1 cellular context compared by ENCODE assay signal in the genomic region with DNA sequence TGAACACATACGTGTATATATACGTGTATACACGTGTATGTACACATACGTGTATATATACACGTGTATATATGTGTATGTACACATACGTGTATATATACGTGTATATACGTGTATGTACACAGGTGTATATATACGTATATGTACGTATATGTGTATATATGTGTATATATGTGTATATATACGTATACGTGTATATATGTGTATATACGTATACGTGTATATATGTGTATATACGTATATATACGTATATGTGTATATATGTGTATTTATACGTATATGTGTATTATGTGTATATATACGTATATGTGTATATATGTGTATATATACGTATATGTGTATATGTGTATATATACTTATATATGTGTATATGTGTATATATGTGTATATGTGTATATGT.
TF ChIP-seq lines count a peak whose summit lies in the region.

No MANE protein-coding gene starts in this region.

TF ChIP-seq in K562, 482 proteins besides CTCF, POLR2A, EP300 and RAD21 (continued from another document and continues in another):
- TF ChIP-seq, protein P1, sequence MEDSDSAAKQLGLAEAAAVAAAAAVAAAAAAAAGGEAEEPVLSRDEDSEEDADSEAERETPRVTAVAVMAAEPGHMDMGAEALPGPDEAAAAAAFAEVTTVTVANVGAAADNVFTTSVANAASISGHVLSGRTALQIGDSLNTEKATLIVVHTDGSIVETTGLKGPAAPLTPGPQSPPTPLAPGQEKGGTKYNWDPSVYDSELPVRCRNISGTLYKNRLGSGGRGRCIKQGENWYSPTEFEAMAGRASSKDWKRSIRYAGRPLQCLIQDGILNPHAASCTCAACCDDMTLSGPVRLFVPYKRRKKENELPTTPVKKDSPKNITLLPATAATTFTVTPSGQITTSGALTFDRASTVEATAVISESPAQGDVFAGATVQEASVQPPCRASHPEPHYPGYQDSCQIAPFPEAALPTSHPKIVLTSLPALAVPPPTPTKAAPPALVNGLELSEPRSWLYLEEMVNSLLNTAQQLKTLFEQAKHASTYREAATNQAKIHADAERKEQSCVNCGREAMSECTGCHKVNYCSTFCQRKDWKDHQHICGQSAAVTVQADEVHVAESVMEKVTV (CRISPR knock-in tag; IDR thresholded peaks at IDR 0.05) = no peak
- TF ChIP-seq CBX8 (IDR thresholded peaks at IDR 0.05; ENCODE audit: borderline replicate concordance, extremely low read depth, low read depth, low read length, poor library complexity, severe bottlenecking) (no peak), CBX5 (IDR thresholded peaks at IDR 0.05; ENCODE audit: borderline replicate concordance, low read depth) (no peak), IFI16 (CRISPR knock-in tag; IDR thresholded peaks at IDR 0.05) (no peak), ZNF347 (CRISPR knock-in tag; IDR thresholded peaks at IDR 0.05; ENCODE audit: low read depth) (no peak), TAF1 (IDR thresholded peaks at IDR 0.05; ENCODE audit: control insufficient read depth, extremely low read depth, insufficient read depth, low read length, severe bottlenecking) (no peak), ZEB2 (IDR thresholded peaks at IDR 0.05) (no peak), SNIP1 (IDR thresholded peaks at IDR 0.05; ENCODE audit: low read depth) (no peak), ZKSCAN3 (CRISPR knock-in tag; IDR thresholded peaks at IDR 0.05) (no peak), MYNN (IDR thresholded peaks at IDR 0.05) (no peak), MYNN (CRISPR knock-in tag; IDR thresholded peaks at IDR 0.05) (no peak), TRIM24 (IDR thresholded peaks at IDR 0.05) (no peak), ZNF436 (CRISPR knock-in tag; IDR thresholded peaks at IDR 0.05) (no peak), BRCA1 (IDR thresholded peaks at IDR 0.05) (no peak), BRCA1 (CRISPR knock-in tag; IDR thresholded peaks at IDR 0.05) (no peak), CREB1 (IDR thresholded peaks at IDR 0.05) (no peak), CREB1 (CRISPR knock-in tag; IDR thresholded peaks at IDR 0.05) (no peak), ZNF324 (CRISPR knock-in tag; IDR thresholded peaks at IDR 0.05) (no peak), ZNF76 (CRISPR knock-in tag; IDR thresholded peaks at IDR 0.05; ENCODE audit: borderline replicate concordance) (peak; percentile 86), RB1 (IDR thresholded peaks at IDR 0.05; ENCODE audit: low read depth) (no peak), NR4A1 (CRISPR knock-in tag; IDR thresholded peaks at IDR 0.05) (no peak), NR4A1 (tag; IDR thresholded peaks at IDR 0.05) (no peak), ZNF77 (CRISPR knock-in tag; IDR thresholded peaks at IDR 0.05) (0 out of 2 replicates have a peak, but pooled peaks have one; percentile 68), KLF6 (CRISPR knock-in tag; IDR thresholded peaks at IDR 0.05; ENCODE audit: borderline replicate concordance) (no peak), SLC30A9 (CRISPR knock-in tag; IDR thresholded peaks at IDR 0.05) (peak; percentile 97; the same call in 1 of the 2 replicates), NR2C2 (CRISPR knock-in tag; IDR thresholded peaks at IDR 0.05) (no peak), NR2C2 (tag; IDR thresholded peaks at IDR 0.05) (no peak), U2AF2 (optimal IDR thresholded peaks at IDR 0.05; ENCODE audit: low read depth, low read length) (no peak), ZNF384 (IDR thresholded peaks at IDR 0.05; ENCODE audit: low read depth, low read length) (no peak), ILF3 (IDR thresholded peaks at IDR 0.05; ENCODE audit: borderline replicate concordance) (no peak), ZNF707 (CRISPR knock-in tag; conservative IDR thresholded peaks at IDR 0.05) (peak; percentile 75), ZNF24 (IDR thresholded peaks at IDR 0.05) (no peak), SRSF1 (IDR thresholded peaks at IDR 0.05; ENCODE audit: low read depth, low read length) (no peak), MTF1 (CRISPR knock-in tag; IDR thresholded peaks at IDR 0.05; ENCODE audit: borderline replicate concordance) (peak; percentile 80), HDGF (IDR thresholded peaks at IDR 0.05) (no peak), CEBPG (CRISPR knock-in tag; IDR thresholded peaks at IDR 0.05) (no peak), CEBPG (tag; conservative IDR thresholded peaks at IDR 0.05 in 1 of 2, IDR thresholded peaks at IDR 0.05 in 1 of 2) (peak in 1 of 2 experiments; percentile 54; a peak in 1 of 4 replicates), TEAD1 (CRISPR knock-in tag; IDR thresholded peaks at IDR 0.05) (no peak)
- TF ChIP-seq, protein P2, sequence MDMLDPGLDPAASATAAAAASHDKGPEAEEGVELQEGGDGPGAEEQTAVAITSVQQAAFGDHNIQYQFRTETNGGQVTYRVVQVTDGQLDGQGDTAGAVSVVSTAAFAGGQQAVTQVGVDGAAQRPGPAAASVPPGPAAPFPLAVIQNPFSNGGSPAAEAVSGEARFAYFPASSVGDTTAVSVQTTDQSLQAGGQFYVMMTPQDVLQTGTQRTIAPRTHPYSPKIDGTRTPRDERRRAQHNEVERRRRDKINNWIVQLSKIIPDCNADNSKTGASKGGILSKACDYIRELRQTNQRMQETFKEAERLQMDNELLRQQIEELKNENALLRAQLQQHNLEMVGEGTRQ (CRISPR knock-in tag; IDR thresholded peaks at IDR 0.05) = no peak
- TF ChIP-seq, protein P3, sequence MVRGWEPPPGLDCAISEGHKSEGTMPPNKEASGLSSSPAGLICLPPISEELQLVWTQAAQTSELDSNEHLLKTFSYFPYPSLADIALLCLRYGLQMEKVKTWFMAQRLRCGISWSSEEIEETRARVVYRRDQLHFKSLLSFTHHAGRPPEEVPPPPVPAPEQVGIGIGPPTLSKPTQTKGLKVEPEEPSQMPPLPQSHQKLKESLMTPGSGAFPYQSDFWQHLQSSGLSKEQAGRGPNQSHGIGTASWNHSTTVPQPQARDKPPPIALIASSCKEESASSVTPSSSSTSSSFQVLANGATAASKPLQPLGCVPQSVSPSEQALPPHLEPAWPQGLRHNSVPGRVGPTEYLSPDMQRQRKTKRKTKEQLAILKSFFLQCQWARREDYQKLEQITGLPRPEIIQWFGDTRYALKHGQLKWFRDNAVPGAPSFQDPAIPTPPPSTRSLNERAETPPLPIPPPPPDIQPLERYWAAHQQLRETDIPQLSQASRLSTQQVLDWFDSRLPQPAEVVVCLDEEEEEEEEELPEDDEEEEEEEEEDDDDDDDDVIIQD (CRISPR knock-in tag; IDR thresholded peaks at IDR 0.05) = 0 out of 2 replicates have a peak, but pooled peaks have one; percentile 71
- TF ChIP-seq, protein P4, sequence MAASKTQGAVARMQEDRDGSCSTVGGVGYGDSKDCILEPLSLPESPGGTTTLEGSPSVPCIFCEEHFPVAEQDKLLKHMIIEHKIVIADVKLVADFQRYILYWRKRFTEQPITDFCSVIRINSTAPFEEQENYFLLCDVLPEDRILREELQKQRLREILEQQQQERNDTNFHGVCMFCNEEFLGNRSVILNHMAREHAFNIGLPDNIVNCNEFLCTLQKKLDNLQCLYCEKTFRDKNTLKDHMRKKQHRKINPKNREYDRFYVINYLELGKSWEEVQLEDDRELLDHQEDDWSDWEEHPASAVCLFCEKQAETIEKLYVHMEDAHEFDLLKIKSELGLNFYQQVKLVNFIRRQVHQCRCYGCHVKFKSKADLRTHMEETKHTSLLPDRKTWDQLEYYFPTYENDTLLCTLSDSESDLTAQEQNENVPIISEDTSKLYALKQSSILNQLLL (CRISPR knock-in tag; IDR thresholded peaks at IDR 0.05; ENCODE audit: borderline replicate concordance) = peak; percentile 96
- TF ChIP-seq, protein P5, sequence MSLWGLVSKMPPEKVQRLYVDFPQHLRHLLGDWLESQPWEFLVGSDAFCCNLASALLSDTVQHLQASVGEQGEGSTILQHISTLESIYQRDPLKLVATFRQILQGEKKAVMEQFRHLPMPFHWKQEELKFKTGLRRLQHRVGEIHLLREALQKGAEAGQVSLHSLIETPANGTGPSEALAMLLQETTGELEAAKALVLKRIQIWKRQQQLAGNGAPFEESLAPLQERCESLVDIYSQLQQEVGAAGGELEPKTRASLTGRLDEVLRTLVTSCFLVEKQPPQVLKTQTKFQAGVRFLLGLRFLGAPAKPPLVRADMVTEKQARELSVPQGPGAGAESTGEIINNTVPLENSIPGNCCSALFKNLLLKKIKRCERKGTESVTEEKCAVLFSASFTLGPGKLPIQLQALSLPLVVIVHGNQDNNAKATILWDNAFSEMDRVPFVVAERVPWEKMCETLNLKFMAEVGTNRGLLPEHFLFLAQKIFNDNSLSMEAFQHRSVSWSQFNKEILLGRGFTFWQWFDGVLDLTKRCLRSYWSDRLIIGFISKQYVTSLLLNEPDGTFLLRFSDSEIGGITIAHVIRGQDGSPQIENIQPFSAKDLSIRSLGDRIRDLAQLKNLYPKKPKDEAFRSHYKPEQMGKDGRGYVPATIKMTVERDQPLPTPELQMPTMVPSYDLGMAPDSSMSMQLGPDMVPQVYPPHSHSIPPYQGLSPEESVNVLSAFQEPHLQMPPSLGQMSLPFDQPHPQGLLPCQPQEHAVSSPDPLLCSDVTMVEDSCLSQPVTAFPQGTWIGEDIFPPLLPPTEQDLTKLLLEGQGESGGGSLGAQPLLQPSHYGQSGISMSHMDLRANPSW (CRISPR knock-in tag; IDR thresholded peaks at IDR 0.05) = no peak
- TF ChIP-seq, protein P6, sequence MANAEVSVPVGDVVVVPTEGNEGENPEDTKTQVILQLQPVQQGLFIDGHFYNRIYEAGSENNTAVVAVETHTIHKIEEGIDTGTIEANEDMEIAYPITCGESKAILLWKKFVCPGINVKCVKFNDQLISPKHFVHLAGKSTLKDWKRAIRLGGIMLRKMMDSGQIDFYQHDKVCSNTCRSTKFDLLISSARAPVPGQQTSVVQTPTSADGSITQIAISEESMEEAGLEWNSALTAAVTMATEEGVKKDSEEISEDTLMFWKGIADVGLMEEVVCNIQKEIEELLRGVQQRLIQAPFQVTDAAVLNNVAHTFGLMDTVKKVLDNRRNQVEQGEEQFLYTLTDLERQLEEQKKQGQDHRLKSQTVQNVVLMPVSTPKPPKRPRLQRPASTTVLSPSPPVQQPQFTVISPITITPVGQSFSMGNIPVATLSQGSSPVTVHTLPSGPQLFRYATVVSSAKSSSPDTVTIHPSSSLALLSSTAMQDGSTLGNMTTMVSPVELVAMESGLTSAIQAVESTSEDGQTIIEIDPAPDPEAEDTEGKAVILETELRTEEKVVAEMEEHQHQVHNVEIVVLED (CRISPR knock-in tag; IDR thresholded peaks at IDR 0.05) = peak; percentile 38; the same call in 1 of the 2 replicates
- TF ChIP-seq, protein P7, sequence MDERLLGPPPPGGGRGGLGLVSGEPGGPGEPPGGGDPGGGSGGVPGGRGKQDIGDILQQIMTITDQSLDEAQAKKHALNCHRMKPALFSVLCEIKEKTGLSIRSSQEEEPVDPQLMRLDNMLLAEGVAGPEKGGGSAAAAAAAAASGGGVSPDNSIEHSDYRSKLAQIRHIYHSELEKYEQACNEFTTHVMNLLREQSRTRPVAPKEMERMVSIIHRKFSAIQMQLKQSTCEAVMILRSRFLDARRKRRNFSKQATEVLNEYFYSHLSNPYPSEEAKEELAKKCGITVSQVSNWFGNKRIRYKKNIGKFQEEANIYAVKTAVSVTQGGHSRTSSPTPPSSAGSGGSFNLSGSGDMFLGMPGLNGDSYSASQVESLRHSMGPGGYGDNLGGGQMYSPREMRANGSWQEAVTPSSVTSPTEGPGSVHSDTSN (CRISPR knock-in tag; IDR thresholded peaks at IDR 0.05; ENCODE audit: low read depth) = no peak
- TF ChIP-seq, protein P7 (tag; conservative IDR thresholded peaks at IDR 0.05; ENCODE audit: low read depth) = no peak
- TF ChIP-seq, protein P8, sequence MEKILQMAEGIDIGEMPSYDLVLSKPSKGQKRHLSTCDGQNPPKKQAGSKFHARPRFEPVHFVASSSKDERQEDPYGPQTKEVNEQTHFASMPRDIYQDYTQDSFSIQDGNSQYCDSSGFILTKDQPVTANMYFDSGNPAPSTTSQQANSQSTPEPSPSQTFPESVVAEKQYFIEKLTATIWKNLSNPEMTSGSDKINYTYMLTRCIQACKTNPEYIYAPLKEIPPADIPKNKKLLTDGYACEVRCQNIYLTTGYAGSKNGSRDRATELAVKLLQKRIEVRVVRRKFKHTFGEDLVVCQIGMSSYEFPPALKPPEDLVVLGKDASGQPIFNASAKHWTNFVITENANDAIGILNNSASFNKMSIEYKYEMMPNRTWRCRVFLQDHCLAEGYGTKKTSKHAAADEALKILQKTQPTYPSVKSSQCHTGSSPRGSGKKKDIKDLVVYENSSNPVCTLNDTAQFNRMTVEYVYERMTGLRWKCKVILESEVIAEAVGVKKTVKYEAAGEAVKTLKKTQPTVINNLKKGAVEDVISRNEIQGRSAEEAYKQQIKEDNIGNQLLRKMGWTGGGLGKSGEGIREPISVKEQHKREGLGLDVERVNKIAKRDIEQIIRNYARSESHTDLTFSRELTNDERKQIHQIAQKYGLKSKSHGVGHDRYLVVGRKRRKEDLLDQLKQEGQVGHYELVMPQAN (IDR thresholded peaks at IDR 0.05; ENCODE audit: borderline replicate concordance) = no peak
- TF ChIP-seq, protein P9, sequence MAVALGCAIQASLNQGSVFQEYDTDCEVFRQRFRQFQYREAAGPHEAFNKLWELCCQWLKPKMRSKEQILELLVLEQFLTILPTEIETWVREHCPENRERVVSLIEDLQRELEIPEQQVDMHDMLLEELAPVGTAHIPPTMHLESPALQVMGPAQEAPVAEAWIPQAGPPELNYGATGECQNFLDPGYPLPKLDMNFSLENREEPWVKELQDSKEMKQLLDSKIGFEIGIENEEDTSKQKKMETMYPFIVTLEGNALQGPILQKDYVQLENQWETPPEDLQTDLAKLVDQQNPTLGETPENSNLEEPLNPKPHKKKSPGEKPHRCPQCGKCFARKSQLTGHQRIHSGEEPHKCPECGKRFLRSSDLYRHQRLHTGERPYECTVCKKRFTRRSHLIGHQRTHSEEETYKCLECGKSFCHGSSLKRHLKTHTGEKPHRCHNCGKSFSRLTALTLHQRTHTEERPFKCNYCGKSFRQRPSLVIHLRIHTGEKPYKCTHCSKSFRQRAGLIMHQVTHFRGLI (CRISPR knock-in tag; IDR thresholded peaks at IDR 0.05) = peak; percentile 94
- TF ChIP-seq, protein P10, sequence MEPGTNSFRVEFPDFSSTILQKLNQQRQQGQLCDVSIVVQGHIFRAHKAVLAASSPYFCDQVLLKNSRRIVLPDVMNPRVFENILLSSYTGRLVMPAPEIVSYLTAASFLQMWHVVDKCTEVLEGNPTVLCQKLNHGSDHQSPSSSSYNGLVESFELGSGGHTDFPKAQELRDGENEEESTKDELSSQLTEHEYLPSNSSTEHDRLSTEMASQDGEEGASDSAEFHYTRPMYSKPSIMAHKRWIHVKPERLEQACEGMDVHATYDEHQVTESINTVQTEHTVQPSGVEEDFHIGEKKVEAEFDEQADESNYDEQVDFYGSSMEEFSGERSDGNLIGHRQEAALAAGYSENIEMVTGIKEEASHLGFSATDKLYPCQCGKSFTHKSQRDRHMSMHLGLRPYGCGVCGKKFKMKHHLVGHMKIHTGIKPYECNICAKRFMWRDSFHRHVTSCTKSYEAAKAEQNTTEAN (CRISPR knock-in tag; IDR thresholded peaks at IDR 0.05) = no peak
- TF ChIP-seq, protein P11, sequence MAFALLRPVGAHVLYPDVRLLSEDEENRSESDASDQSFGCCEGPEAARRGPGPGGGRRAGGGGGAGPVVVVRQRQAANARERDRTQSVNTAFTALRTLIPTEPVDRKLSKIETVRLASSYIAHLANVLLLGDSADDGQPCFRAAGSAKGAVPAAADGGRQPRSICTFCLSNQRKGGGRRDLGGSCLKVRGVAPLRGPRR (CRISPR knock-in tag; IDR thresholded peaks at IDR 0.05) = peak; percentile 89
